In genomic region chr6:44254957-44255808, GRCh38 we compare ENCODE assay signal across 1 cellular context.
TF ChIP-seq lines count a peak whose summit lies in the region.

No MANE protein-coding gene starts in this region.

TF ChIP-seq in H1, 55 proteins besides CTCF, POLR2A, EP300 and RAD21:
- TF ChIP-seq CREB1 (IDR thresholded peaks at IDR 0.05) (no peak), POLR2AphosphoS5 (IDR thresholded peaks at IDR 0.05; ENCODE audit: low read depth, low read length) (peak; percentile 92), EGR1 (IDR thresholded peaks at IDR 0.05; ENCODE audit: borderline replicate concordance, low read depth, low read length) (no peak), POU5F1 (IDR thresholded peaks at IDR 0.05; ENCODE audit: low read depth, low read length) (no peak), ATF2 (IDR thresholded peaks at IDR 0.05; ENCODE audit: low read length) (no peak), SP4 (IDR thresholded peaks at IDR 0.05; ENCODE audit: low read length) (no peak), TAF1 (IDR thresholded peaks at IDR 0.05; ENCODE audit: low read depth, low read length) (no peak), BRCA1 (IDR thresholded peaks at IDR 0.05; ENCODE audit: low read depth, low read length) (no peak), SP1 (IDR thresholded peaks at IDR 0.05; ENCODE audit: low read depth, low read length) (no peak), JUND (IDR thresholded peaks at IDR 0.05; ENCODE audit: low read length) (no peak), SIN3A (conservative IDR thresholded peaks at IDR 0.05 in 1 of 2, IDR thresholded peaks at IDR 0.05 in 1 of 2; ENCODE audit: low read depth in 1 of 2, low read length in 2 of 2) (0 out of 4 replicates have a peak, but pooled peaks of 1 of the 2 experiments have one; percentile 39), KDM5A (IDR thresholded peaks at IDR 0.05; ENCODE audit: low read length) (no peak), ASH2L (IDR thresholded peaks at IDR 0.05; ENCODE audit: low read length) (no peak), CTBP2 (IDR thresholded peaks at IDR 0.05; ENCODE audit: borderline replicate concordance, insufficient read depth, insufficient read length, low read length) (no peak)
